Comparison of ENCODE assay signal across 8 cellular contexts in the genomic region with DNA sequence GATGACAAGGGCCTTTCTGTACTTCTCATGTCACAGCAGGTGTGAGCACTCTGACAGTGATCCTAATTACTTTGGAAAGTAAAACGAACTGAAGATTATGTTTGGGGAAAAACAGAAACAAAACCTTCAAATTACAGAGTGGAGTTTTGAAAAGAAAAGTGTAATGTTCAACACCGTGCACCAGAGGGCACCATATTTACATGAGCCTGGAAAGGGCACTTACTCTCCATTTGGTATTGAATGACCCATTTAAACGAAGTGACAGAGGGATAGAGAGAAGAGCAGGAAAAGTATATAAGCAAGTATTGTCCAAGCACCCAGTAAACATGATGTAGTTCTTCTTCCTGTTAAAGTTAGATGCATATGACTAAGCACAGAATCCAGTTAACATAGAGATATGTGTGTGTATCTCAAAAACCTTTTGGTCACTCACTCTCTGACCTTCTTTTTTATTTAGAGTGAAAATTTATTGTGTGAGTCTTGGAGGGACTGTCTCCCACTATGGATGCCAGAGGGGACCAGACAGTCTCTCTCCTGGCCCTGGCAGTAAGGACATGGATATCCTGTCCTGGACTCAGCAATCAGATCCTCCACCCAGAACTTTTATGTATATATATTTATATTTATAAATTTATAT. TPM values are rescaled to one million over a fixed set of nuclear protein-coding genes. Genes with fewer than 3 reads are reported as not detected.
DNase-seq lines count a peak whose midpoint lies in the region; ATAC-seq, FAIRE-seq and TF ChIP-seq lines count a peak whose summit lies in the region.

No MANE protein-coding gene starts in this region.

- H3K4me3 ChIP-seq in MM.1S (ENCODE audit: low read length) (peak overlapping the region; percentile 25), mesendoderm (ENCODE audit: low read length) (no peak overlapping the region), aorta (ENCODE audit: low read length in 2 of 2) (no peak overlapping the region)

- peak; percentile 47 for ATAC-seq in GM19351 (IDR thresholded peaks at IDR 0.05; ENCODE audit: unreplicated experiment)
- no peak for ATAC-seq in aorta (ENCODE audit: low FRiP score)

- no peaks in the 10 kb centered on the region for H3K9me2 ChIP-seq in MM.1S (replicated peaks; ENCODE audit: insufficient read depth, low read length)

- peak overlapping the region; percentile 30 for H3K4me2 ChIP-seq in MM.1S (ENCODE audit: low read depth, low read length)
- no peak overlapping the region for H3K4me2 ChIP-seq in mesendoderm (ENCODE audit: low read length)

- no peak overlapping the region for H2BK120ac ChIP-seq in mesendoderm (ENCODE audit: low read depth, low read length)

- DNase-seq in DMS 273 (lab: John Stamatoyannopoulos, UW; ENCODE audit: unreplicated experiment) (peak; percentile 76), MM.1S (peak; percentile 71), RCC 7860 (ENCODE audit: low spot score) (peak; percentile 35), dedifferentiated amniotic fluid mesenchymal stem cell (ENCODE audit: extremely low spot score) (peak; percentile 28), mesendoderm (peak; percentile 79), aorta (no peak), substantia nigra (lab: John Stamatoyannopoulos, UW) (no peak)

- no CpG with 5 or more reads among the region's 3 CpGs for WGBS in mesendoderm (ENCODE audit: extremely low coverage, insufficient coverage, low lambda C conversion rate)
- 2 to 5% methylated on average over 3 of the region's 3 CpGs for WGBS in aorta, 2 donors

- H3K9ac ChIP-seq in MM.1S (ENCODE audit: low read length) (no peak overlapping the region), mesendoderm (ENCODE audit: low read length) (peak overlapping the region; percentile 52)

- no peak overlapping the region for H3K56ac ChIP-seq in mesendoderm (ENCODE audit: low read length)

- H2AK5ac ChIP-seq in mesendoderm (ENCODE audit: low read length): no peak overlapping the region

- intact Hi-C loops in aorta (cut with DNase I): loop anchor here in 1 of 2 donors (5.0 kb wide), 2 partner anchors 146 to 341 kb away; a partner anchor contains a TSS

- H3K18ac ChIP-seq in mesendoderm (ENCODE audit: low read length): no peak overlapping the region

- H4K20me1 ChIP-seq in MM.1S (ENCODE audit: insufficient read depth, low read length): no peaks in the 10 kb centered on the region

- peak; percentile 46 for FAIRE-seq in RCC 7860 (lab: Jason Lieb, UNC)

- H3K27ac ChIP-seq in MM.1S (ENCODE audit: low read length): no peak overlapping the region
- no peak overlapping the region for H3K27ac ChIP-seq in mesendoderm (ENCODE audit: low read depth, low read length)
- no peak overlapping the region for H3K27ac ChIP-seq in aorta (ENCODE audit: low read depth in 1 of 2, low read length in 2 of 2)
- no peak overlapping the region for H3K27ac ChIP-seq in substantia nigra (ENCODE audit: low read depth, low read length, poor library complexity, severe bottlenecking)

- TF ChIP-seq CTCF in MM.1S (IDR thresholded peaks at IDR 0.05; ENCODE audit: low read length): peak; percentile 88

- H2BK5ac ChIP-seq in mesendoderm (ENCODE audit: low read length): peak overlapping the region; percentile 70

- H3F3A ChIP-seq in MM.1S (ENCODE audit: insufficient read depth, low read length): no peaks in the 10 kb centered on the region

- peak overlapping the region; percentile 54 for H2AFZ ChIP-seq in MM.1S (ENCODE audit: low read length)

- no peaks in the 10 kb centered on the region for H3K79me1 ChIP-seq in mesendoderm (ENCODE audit: low read length)

- H3K79me2 ChIP-seq in MM.1S (ENCODE audit: low read length) (no peaks in the 10 kb centered on the region), mesendoderm (ENCODE audit: control insufficient read depth, insufficient read depth, low read length) (no peaks in the 10 kb centered on the region)

- H3K23ac ChIP-seq in mesendoderm (ENCODE audit: low read length): no peak overlapping the region

- H3K36me3 ChIP-seq in MM.1S (replicated peaks; ENCODE audit: insufficient read depth, low read length) (no peaks in the 10 kb centered on the region), mesendoderm (ENCODE audit: control insufficient read depth, insufficient read depth, low read length) (no peaks in the 10 kb centered on the region), aorta (ENCODE audit: control insufficient read depth in 1 of 2, insufficient read depth in 2 of 2, low read length in 1 of 2) (no peaks in the 10 kb centered on the region)

- no peak overlapping the region for H4K5ac ChIP-seq in mesendoderm (ENCODE audit: low read length)

- H3K4me1 ChIP-seq in MM.1S (ENCODE audit: low read length) (no peaks in the 10 kb centered on the region), mesendoderm (ENCODE audit: control insufficient read depth, low read depth, low read length) (no peaks in the 10 kb centered on the region), aorta (ENCODE audit: control insufficient read depth in 1 of 2, insufficient read depth in 2 of 2, low read length in 2 of 2) (no peaks in the 10 kb centered on the region)

- H4K8ac ChIP-seq in mesendoderm (ENCODE audit: low read depth, low read length): no peak overlapping the region

- H3K27me3 ChIP-seq in MM.1S (replicated peaks; ENCODE audit: insufficient read depth, low read length) (no peaks in the 10 kb centered on the region), mesendoderm (ENCODE audit: insufficient read depth, low read length, poor library complexity) (no peaks in the 10 kb centered on the region), aorta (ENCODE audit: control insufficient read depth in 1 of 2, insufficient read depth in 2 of 2, low read length in 1 of 2) (no peaks in the 10 kb centered on the region)

- H2BK15ac ChIP-seq in mesendoderm (replicated peaks; ENCODE audit: low read depth): no peak overlapping the region

- no peak overlapping the region for H3K4ac ChIP-seq in mesendoderm (ENCODE audit: low read depth, low read length)

- H3K9me3 ChIP-seq in MM.1S (replicated peaks; ENCODE audit: insufficient read depth, low read length): no peaks in the 10 kb centered on the region
- no peaks in the 10 kb centered on the region for H3K9me3 ChIP-seq in aorta (ENCODE audit: control insufficient read depth, low read length)

RNA-seq across cellular contexts. Expression of a gene that starts 3.8 kb away (rescaled TPM):
- not detected for polyA plus RNA-seq in mesendoderm (2013, experiment 1 of 2)
- not detected for polyA plus RNA-seq in mesendoderm (2013, experiment 2 of 2)
- total RNA-seq in aorta: not detected
- polyA plus RNA-seq in aorta: not detected

RNA-seq across cellular contexts. Expression of a gene that starts 45.7 kb away (rescaled TPM):
- polyA plus RNA-seq in mesendoderm (2013, experiment 1 of 2): not detected
- polyA plus RNA-seq in mesendoderm (2013, experiment 2 of 2): not detected
- total RNA-seq in aorta: not detected
- polyA plus RNA-seq in aorta: not detected

RNA-seq across cellular contexts. Expression of a gene that starts 54.6 kb away (rescaled TPM):
- polyA plus RNA-seq in mesendoderm (2013, experiment 1 of 2): 199 TPM
- 197 TPM for polyA plus RNA-seq in mesendoderm (2013, experiment 2 of 2)
- total RNA-seq in aorta: 100 to 1,000 TPM; 421 to 549 TPM
- 100 to 1,000 TPM; 144 to 222 TPM for polyA plus RNA-seq in aorta

Comparison
In these comparisons a context has a peak if more than half of its experiments do, and no peak if none do; other contexts are left out.
1. DNase-seq: peak in DMS 273 (single experiment), MM.1S (single experiment), RCC 7860 (single experiment), dedifferentiated amniotic fluid mesenchymal stem cell (single experiment) and mesendoderm (single experiment); none in aorta (0 of 2) and substantia nigra (0 of 49).